ENCODE assay signal across 16 cellular contexts in the genomic region with DNA sequence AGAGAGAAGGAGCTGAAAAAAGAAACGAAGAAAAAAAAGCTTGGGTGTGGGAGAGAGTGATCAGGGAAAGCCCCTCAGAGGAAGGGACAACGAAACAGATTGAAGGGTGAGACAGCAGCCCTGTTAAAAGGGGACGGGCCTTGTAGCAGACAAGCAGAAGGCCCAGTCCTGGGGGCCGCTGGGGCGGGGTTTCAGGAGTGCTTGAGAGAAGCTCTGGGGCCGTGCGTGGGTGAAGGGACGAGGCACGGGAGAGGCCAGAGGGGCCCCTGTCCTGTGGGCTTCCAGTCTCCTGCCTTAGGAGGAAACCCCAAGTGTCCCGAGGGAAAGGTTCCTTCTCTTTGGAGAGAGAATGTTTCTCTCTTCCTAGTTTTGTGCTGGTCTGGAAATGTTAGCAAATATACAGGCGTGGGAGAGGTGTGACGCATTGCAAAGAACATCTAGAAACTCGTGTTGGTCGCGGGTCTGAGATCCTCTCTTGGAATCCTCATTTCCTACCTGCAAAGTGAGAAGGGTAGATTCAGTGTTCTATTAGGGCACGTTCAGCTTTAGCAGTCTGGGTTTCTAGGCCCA. TPM values are rescaled to one million over a fixed set of nuclear protein-coding genes. Genes with fewer than 3 reads are reported as not detected.
DNase-seq lines count a peak whose midpoint lies in the region; ATAC-seq and TF ChIP-seq lines count a peak whose summit lies in the region.
"Had no signal": no experiment of that assay in that cellular context is flagged by ENCODE, and none has a peak within 500 bp of the region (broad histone marks: within the 10 kb centered on the region; RNA-seq: fewer than 3 reads in every experiment).

No MANE protein-coding gene starts in this region.

- no peak overlapping the region for H3K9ac ChIP-seq in skeletal muscle tissue (ENCODE audit: low read depth in 1 of 3, low read length in 3 of 3)
- H3K9ac ChIP-seq: BLaER1 had no signal

- BruUV-seq in Calu3 (replicated peaks; lab: Mats Ljungman, UMichigan): no TSS peak

- no peak overlapping the region for H3K4me3 ChIP-seq in skeletal muscle tissue (ENCODE audit: low read length in 3 of 3)
- H3K4me3 ChIP-seq: BLaER1, body of pancreas had no signal

- CTCF ChIA-PET in Calu3 (lab: Charles Lee): no interaction called here

- peaks cover 0 to 11% (median 0%) of the 10 kb centered on the region in 3 donors for H3K36me3 ChIP-seq in skeletal muscle tissue (ENCODE audit: control insufficient read depth in 3 of 3, insufficient read depth in 3 of 3, low read length in 3 of 3)
- H3K36me3 ChIP-seq: BLaER1 had no signal

- intact Hi-C loops in Calu3 (cut with micrococcal nuclease; ENCODE audit: unreplicated experiment): no loop called here

- H3K36me3 Mint-ChIP-seq in Calu3 (ENCODE audit: insufficient read depth, unreplicated experiment): peaks cover 4% of the 10 kb centered on the region
- no peaks in the 10 kb centered on the region for H3K36me3 Mint-ChIP-seq in brain
- H3K36me3 Mint-ChIP-seq: activated CD4-positive, alpha-beta memory T cell treated with anti-CD3 and anti-CD28 coated beads for 36 hours had no signal

- peak overlapping the region; percentile 72 for H3K27ac ChIP-seq in skeletal muscle tissue (ENCODE audit: low read depth, low read length)
- H3K27ac ChIP-seq: BLaER1 had no signal

- H3K9me3 Mint-ChIP-seq in Calu3 (ENCODE audit: low read depth, unreplicated experiment) (no peaks in the 10 kb centered on the region), brain (no peaks in the 10 kb centered on the region)
- H3K9me3 Mint-ChIP-seq: activated CD4-positive, alpha-beta memory T cell treated with anti-CD3 and anti-CD28 coated beads for 36 hours had no signal

- ATAC-seq in HG02571 (IDR thresholded peaks at IDR 0.05; ENCODE audit: unreplicated experiment) (no peak), GM19328 (IDR thresholded peaks at IDR 0.05; ENCODE audit: unreplicated experiment) (no peak)

- peaks cover 22 to 33% (median 27%) of the 10 kb centered on the region in 3 donors for H3K4me1 ChIP-seq in skeletal muscle tissue (ENCODE audit: control insufficient read depth in 3 of 3, insufficient read depth in 3 of 3, low read length in 3 of 3)
- H3K4me1 ChIP-seq: BLaER1, body of pancreas had no signal

- no peak for DNase-seq in Calu3
- DNase-seq in islet precursor cell: peak; percentile 50
- DNase-seq in T-helper 1 cell: no peak
- DNase-seq in stimulated activated CD4-positive, alpha-beta T cell treated with anti-CD3 and anti-CD28 coated beads, Interleukin-4, amount 100 ng/mL, for 24 hours: no peak
- DNase-seq: activated CD4-positive, alpha-beta memory T cell treated with anti-CD3 and anti-CD28 coated beads for 36 hours; activated effector memory CD4-positive, alpha-beta T cell treated with Interleukin-2 at 50 U/mL for 16 hours; body of pancreas; NCI-H1417; NCI-H510A treated with DMSO at 0.1 percent for 48 hours; occipital lobe had no signal

- H3K27me3 Mint-ChIP-seq in Calu3 (ENCODE audit: unreplicated experiment) (no peaks in the 10 kb centered on the region), brain (no peaks in the 10 kb centered on the region)

- TF ChIP-seq CTCF in Calu3 (IDR thresholded peaks at IDR 0.05; ENCODE audit: unreplicated experiment): no peak
- TF ChIP-seq CTCF in brain (conservative IDR thresholded peaks at IDR 0.05): no peak

- no peaks in the 10 kb centered on the region for H3K9me3 ChIP-seq in skeletal muscle tissue (ENCODE audit: control insufficient read depth in 3 of 3, low read length in 3 of 3)
- H3K9me3 ChIP-seq: BLaER1, body of pancreas had no signal

- H3K27ac Mint-ChIP-seq in Calu3 (ENCODE audit: unreplicated experiment) (peak overlapping the region; percentile 17), brain (peak overlapping the region in 3 of 5 experiments; percentile 42 to 73 (median 50))
- H3K27ac Mint-ChIP-seq: activated CD4-positive, alpha-beta memory T cell treated with anti-CD3 and anti-CD28 coated beads for 36 hours had no signal

- H3K4me3 Mint-ChIP-seq in Calu3 (ENCODE audit: low read depth, unreplicated experiment) (no peak overlapping the region), brain (peak overlapping the region in 1 of 5 experiments; percentile 8)
- H3K4me3 Mint-ChIP-seq: activated CD4-positive, alpha-beta memory T cell treated with anti-CD3 and anti-CD28 coated beads for 36 hours had no signal

- H3K27me3 ChIP-seq in skeletal muscle tissue (ENCODE audit: control insufficient read depth in 3 of 3, insufficient read depth in 3 of 3, low read length in 3 of 3): no peaks in the 10 kb centered on the region
- H3K27me3 ChIP-seq: BLaER1, body of pancreas had no signal

- H3K4me1 Mint-ChIP-seq in Calu3 (ENCODE audit: low read depth, unreplicated experiment) (no peaks in the 10 kb centered on the region), brain (no peaks in the 10 kb centered on the region)

RNA-seq across cellular contexts. Expression of gene ADAMTS15, which starts 28.6 kb away (rescaled TPM):
- total RNA-seq in Calu3 (2022) (0.47 and 0.83 TPM in 2 replicates), skeletal muscle tissue (15.7 TPM)
- polyA plus RNA-seq in brain (ENCODE audit: insufficient read depth, low read depth, low replicate concordance): 1.3 TPM
- total RNA-seq: activated CD4-positive, alpha-beta memory T cell treated with anti-CD3 and anti-CD28 coated beads for 36 hours had no signal

RNA-seq across cellular contexts. Expression of gene ADAMTS8, which starts 48.6 kb away (rescaled TPM):
- total RNA-seq in Calu3 (2022) (not detected in 2 replicates), skeletal muscle tissue (5.7 TPM)
- 4.0 TPM for polyA plus RNA-seq in brain (ENCODE audit: insufficient read depth, low read depth, low replicate concordance)
- total RNA-seq: activated CD4-positive, alpha-beta memory T cell treated with anti-CD3 and anti-CD28 coated beads for 36 hours; lung microvascular endothelial cell had no signal
